Comparison of ENCODE assay signal across 2 cellular contexts in the genomic region with DNA sequence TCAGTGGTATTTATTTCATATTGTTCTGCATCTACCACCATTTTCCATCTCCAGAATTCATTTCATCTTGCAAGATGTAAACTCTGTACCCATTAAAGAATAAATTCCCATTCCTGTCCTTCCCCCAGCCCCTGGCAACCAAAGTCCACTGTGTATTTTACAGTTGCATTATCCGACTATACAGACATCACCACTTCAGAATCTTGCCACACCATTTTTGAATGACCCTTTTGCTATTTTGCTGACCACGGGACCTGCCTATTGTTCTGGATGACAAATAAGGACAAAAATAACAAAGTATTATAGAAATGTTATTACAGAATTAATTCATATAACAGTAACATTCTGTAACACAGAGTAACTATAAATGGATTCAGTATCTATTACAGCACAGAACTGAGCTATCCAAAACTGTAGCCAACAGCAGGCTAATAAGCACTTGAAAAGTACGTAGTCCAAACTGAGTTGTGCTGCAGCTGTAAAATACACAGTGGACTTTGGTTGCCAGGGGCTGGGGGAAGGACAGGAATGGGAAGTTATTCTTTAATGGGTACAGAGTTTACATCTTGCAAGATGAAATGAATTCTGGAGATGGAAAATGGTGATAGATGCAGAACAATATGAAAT.
TF ChIP-seq lines count a peak whose summit lies in the region.

No MANE protein-coding gene starts in this region.

TF ChIP-seq in HepG2, 621 proteins besides CTCF, POLR2A, EP300 and RAD21 (continued from another document and continues in another):
- TF ChIP-seq ZNF24 (IDR thresholded peaks at IDR 0.05) (no peak), ZFP90 (CRISPR knock-in tag; IDR thresholded peaks at IDR 0.05; ENCODE audit: borderline replicate concordance) (no peak), ZNF781 (CRISPR knock-in tag; IDR thresholded peaks at IDR 0.05; ENCODE audit: borderline replicate concordance, not compliant biosample characterization) (no peak), ZFP37 (CRISPR knock-in tag; IDR thresholded peaks at IDR 0.05; ENCODE audit: borderline replicate concordance) (no peak), TEAD3 (CRISPR knock-in tag; optimal IDR thresholded peaks at IDR 0.05; ENCODE audit: borderline replicate concordance) (peak; percentile 35), HMG20A (CRISPR knock-in tag; IDR thresholded peaks at IDR 0.05; ENCODE audit: borderline replicate concordance) (peak; percentile 20; the same call in 1 of the 2 replicates), ZSCAN22 (CRISPR knock-in tag; IDR thresholded peaks at IDR 0.05) (no peak)
- TF ChIP-seq, protein P1, sequence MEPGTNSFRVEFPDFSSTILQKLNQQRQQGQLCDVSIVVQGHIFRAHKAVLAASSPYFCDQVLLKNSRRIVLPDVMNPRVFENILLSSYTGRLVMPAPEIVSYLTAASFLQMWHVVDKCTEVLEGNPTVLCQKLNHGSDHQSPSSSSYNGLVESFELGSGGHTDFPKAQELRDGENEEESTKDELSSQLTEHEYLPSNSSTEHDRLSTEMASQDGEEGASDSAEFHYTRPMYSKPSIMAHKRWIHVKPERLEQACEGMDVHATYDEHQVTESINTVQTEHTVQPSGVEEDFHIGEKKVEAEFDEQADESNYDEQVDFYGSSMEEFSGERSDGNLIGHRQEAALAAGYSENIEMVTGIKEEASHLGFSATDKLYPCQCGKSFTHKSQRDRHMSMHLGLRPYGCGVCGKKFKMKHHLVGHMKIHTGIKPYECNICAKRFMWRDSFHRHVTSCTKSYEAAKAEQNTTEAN (CRISPR knock-in tag; conservative IDR thresholded peaks at IDR 0.05): no peak
- TF ChIP-seq, protein P2, sequence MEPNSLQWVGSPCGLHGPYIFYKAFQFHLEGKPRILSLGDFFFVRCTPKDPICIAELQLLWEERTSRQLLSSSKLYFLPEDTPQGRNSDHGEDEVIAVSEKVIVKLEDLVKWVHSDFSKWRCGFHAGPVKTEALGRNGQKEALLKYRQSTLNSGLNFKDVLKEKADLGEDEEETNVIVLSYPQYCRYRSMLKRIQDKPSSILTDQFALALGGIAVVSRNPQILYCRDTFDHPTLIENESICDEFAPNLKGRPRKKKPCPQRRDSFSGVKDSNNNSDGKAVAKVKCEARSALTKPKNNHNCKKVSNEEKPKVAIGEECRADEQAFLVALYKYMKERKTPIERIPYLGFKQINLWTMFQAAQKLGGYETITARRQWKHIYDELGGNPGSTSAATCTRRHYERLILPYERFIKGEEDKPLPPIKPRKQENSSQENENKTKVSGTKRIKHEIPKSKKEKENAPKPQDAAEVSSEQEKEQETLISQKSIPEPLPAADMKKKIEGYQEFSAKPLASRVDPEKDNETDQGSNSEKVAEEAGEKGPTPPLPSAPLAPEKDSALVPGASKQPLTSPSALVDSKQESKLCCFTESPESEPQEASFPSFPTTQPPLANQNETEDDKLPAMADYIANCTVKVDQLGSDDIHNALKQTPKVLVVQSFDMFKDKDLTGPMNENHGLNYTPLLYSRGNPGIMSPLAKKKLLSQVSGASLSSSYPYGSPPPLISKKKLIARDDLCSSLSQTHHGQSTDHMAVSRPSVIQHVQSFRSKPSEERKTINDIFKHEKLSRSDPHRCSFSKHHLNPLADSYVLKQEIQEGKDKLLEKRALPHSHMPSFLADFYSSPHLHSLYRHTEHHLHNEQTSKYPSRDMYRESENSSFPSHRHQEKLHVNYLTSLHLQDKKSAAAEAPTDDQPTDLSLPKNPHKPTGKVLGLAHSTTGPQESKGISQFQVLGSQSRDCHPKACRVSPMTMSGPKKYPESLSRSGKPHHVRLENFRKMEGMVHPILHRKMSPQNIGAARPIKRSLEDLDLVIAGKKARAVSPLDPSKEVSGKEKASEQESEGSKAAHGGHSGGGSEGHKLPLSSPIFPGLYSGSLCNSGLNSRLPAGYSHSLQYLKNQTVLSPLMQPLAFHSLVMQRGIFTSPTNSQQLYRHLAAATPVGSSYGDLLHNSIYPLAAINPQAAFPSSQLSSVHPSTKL (CRISPR knock-in tag; IDR thresholded peaks at IDR 0.05): peak; percentile 58; the same call in 1 of the 2 replicates
- TF ChIP-seq, protein P3, sequence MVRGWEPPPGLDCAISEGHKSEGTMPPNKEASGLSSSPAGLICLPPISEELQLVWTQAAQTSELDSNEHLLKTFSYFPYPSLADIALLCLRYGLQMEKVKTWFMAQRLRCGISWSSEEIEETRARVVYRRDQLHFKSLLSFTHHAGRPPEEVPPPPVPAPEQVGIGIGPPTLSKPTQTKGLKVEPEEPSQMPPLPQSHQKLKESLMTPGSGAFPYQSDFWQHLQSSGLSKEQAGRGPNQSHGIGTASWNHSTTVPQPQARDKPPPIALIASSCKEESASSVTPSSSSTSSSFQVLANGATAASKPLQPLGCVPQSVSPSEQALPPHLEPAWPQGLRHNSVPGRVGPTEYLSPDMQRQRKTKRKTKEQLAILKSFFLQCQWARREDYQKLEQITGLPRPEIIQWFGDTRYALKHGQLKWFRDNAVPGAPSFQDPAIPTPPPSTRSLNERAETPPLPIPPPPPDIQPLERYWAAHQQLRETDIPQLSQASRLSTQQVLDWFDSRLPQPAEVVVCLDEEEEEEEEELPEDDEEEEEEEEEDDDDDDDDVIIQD (CRISPR knock-in tag; IDR thresholded peaks at IDR 0.05; ENCODE audit: low read depth): peak; percentile 63; the same call in 1 of the 2 replicates
- TF ChIP-seq, protein P4, sequence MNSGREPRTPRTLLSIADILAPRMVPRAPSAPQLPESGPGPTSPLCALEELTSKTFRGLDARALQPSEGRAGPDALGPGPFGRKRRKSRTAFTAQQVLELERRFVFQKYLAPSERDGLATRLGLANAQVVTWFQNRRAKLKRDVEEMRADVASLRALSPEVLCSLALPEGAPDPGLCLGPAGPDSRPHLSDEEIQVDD (CRISPR knock-in tag; IDR thresholded peaks at IDR 0.05; ENCODE audit: borderline replicate concordance): no peak

TF ChIP-seq in HEK293T, 16 proteins besides CTCF, POLR2A, EP300 and RAD21:
- TF ChIP-seq, protein P5, sequence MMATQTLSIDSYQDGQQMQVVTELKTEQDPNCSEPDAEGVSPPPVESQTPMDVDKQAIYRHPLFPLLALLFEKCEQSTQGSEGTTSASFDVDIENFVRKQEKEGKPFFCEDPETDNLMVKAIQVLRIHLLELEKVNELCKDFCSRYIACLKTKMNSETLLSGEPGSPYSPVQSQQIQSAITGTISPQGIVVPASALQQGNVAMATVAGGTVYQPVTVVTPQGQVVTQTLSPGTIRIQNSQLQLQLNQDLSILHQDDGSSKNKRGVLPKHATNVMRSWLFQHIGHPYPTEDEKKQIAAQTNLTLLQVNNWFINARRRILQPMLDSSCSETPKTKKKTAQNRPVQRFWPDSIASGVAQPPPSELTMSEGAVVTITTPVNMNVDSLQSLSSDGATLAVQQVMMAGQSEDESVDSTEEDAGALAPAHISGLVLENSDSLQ (IDR thresholded peaks at IDR 0.05): no peak
- TF ChIP-seq SP1 (IDR thresholded peaks at IDR 0.05) (no peak), ARNT (IDR thresholded peaks at IDR 0.05) (no peak), HDGF (IDR thresholded peaks at IDR 0.05; ENCODE audit: borderline replicate concordance) (no peak), L3MBTL2 (conservative IDR thresholded peaks at IDR 0.05) (no peak), BHLHE40 (IDR thresholded peaks at IDR 0.05; ENCODE audit: borderline replicate concordance) (no peak), FOXK2 (IDR thresholded peaks at IDR 0.05) (no peak), ELF4 (IDR thresholded peaks at IDR 0.05) (no peak), SUZ12 (IDR thresholded peaks at IDR 0.05) (no peak)
